1 cellular context compared by ENCODE assay signal in the genomic region with DNA sequence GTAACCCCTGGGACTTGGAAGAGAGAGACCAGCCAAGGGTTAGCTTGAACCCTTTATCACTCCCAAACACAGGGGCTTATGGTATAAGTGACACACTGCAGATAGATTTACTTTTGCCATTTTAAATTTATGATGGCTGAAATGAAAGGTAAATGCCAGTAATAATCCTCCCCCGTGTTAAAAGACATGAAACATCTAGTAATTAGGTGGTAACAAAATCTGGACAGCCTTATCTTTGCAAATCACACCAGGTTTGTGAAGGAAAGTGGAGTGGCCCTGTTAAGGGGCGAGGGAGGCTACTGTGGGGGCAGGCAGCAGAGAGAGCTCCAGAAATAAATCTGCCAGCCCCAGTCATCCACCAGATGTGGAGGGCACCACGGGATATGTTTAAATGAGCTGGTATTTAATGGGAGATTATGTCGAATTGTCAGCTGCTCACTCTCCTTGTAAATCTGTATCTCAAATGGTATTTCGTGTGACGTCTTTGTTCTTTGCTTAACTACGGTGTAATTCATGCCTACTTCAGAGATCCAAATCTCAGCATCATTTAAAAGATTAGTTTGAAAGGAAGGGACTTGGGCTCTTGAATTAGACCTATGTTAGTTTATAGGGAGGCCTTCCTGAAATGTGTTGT.
TF ChIP-seq lines count a peak whose summit lies in the region.

No MANE protein-coding gene starts in this region.

TF ChIP-seq in HEK293, 187 proteins besides CTCF, POLR2A, EP300 and RAD21 (continued from another document):
- TF ChIP-seq, protein P1, sequence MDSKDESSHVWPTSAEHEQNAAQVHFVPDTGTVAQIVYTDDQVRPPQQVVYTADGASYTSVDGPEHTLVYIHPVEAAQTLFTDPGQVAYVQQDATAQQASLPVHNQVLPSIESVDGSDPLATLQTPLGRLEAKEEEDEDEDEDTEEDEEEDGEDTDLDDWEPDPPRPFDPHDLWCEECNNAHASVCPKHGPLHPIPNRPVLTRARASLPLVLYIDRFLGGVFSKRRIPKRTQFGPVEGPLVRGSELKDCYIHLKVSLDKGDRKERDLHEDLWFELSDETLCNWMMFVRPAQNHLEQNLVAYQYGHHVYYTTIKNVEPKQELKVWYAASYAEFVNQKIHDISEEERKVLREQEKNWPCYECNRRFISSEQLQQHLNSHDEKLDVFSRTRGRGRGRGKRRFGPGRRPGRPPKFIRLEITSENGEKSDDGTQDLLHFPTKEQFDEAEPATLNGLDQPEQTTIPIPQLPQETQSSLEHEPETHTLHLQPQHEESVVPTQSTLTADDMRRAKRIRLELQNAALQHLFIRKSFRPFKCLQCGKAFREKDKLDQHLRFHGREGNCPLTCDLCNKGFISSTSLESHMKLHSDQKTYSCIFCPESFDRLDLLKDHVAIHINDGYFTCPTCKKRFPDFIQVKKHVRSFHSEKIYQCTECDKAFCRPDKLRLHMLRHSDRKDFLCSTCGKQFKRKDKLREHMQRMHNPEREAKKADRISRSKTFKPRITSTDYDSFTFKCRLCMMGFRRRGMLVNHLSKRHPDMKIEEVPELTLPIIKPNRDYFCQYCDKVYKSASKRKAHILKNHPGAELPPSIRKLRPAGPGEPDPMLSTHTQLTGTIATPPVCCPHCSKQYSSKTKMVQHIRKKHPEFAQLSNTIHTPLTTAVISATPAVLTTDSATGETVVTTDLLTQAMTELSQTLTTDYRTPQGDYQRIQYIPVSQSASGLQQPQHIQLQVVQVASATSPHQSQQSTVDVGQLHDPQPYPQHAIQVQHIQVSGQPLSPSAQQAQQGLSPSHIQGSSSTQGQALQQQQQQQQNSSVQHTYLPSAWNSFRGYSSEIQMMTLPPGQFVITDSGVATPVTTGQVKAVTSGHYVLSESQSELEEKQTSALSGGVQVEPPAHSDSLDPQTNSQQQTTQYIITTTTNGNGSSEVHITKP (tag by site-specific recombination; IDR thresholded peaks at IDR 0.05): peak; percentile 53
- TF ChIP-seq, protein P2, sequence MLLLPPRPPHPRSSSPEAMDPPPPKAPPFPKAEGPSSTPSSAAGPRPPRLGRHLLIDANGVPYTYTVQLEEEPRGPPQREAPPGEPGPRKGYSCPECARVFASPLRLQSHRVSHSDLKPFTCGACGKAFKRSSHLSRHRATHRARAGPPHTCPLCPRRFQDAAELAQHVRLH (tag by site-specific recombination; IDR thresholded peaks at IDR 0.05): peak; percentile 76; the same call in 1 of the 2 replicates
- TF ChIP-seq ZNF629 (tag by site-specific recombination; IDR thresholded peaks at IDR 0.05) (0 out of 2 replicates have a peak, but pooled peaks have one; percentile 39), GFI1B (tag by site-specific recombination; IDR thresholded peaks at IDR 0.05) (peak; percentile 87), ZNF664 (tag by site-specific recombination; IDR thresholded peaks at IDR 0.05) (peak; percentile 59; the same call in 1 of the 2 replicates), ZNF624 (tag by site-specific recombination; IDR thresholded peaks at IDR 0.05) (no peak), HOXD13 (CRISPR knock-in tag; IDR thresholded peaks at IDR 0.05; ENCODE audit: borderline replicate concordance) (no peak), KLF10 (tag by site-specific recombination; IDR thresholded peaks at IDR 0.05) (peak; percentile 52; the same call in 1 of the 2 replicates), GLIS1 (tag by site-specific recombination; IDR thresholded peaks at IDR 0.05) (peak; percentile 41), ZNF521 (tag by site-specific recombination; IDR thresholded peaks at IDR 0.05) (no peak), ZNF843 (tag by site-specific recombination; IDR thresholded peaks at IDR 0.05) (peak; percentile 91), WT1 (tag by site-specific recombination; IDR thresholded peaks at IDR 0.05) (peak; percentile 98), ZNF354C (tag by site-specific recombination; IDR thresholded peaks at IDR 0.05; ENCODE audit: borderline replicate concordance, low read depth) (no peak), OSR2 (tag by site-specific recombination; IDR thresholded peaks at IDR 0.05) (peak; percentile 97), MZF1 (tag by site-specific recombination; IDR thresholded peaks at IDR 0.05; ENCODE audit: borderline replicate concordance) (peak; percentile 24; the same call in 1 of the 2 replicates), ZFP37 (tag by site-specific recombination; IDR thresholded peaks at IDR 0.05) (no peak), GLI2 (tag by site-specific recombination; IDR thresholded peaks at IDR 0.05; ENCODE audit: borderline replicate concordance, low read depth) (no peak), FEZF1 (tag by site-specific recombination; IDR thresholded peaks at IDR 0.05) (peak; percentile 96), ZBTB8A (tag by site-specific recombination; IDR thresholded peaks at IDR 0.05) (peak; percentile 65), ZNF121 (tag by site-specific recombination; IDR thresholded peaks at IDR 0.05) (no peak), ZNF768 (tag by site-specific recombination; IDR thresholded peaks at IDR 0.05) (no peak), ZNF423 (tag by site-specific recombination; IDR thresholded peaks at IDR 0.05) (no peak), ZNF660 (tag by site-specific recombination; IDR thresholded peaks at IDR 0.05) (no peak), ZNF2 (tag by site-specific recombination; IDR thresholded peaks at IDR 0.05) (no peak), ZBTB1 (tag by site-specific recombination; IDR thresholded peaks at IDR 0.05) (peak; percentile 56; the same call in 1 of the 2 replicates), SP7 (tag by site-specific recombination; IDR thresholded peaks at IDR 0.05) (peak; percentile 62), ZNF16 (tag by site-specific recombination; IDR thresholded peaks at IDR 0.05; ENCODE audit: low read depth) (no peak), TCF7L2 (IDR thresholded peaks at IDR 0.05; ENCODE audit: borderline replicate concordance, low read depth, low read length) (peak; percentile 58; the same call in 1 of the 2 replicates), ZNF248 (tag by site-specific recombination; IDR thresholded peaks at IDR 0.05) (no peak), ZNF112 (tag by site-specific recombination; IDR thresholded peaks at IDR 0.05) (no peak), SCRT2 (tag by site-specific recombination; IDR thresholded peaks at IDR 0.05) (no peak), MEIS1 (CRISPR knock-in tag; IDR thresholded peaks at IDR 0.05; ENCODE audit: borderline replicate concordance) (no peak), ZNF658 (tag by site-specific recombination; IDR thresholded peaks at IDR 0.05) (no peak), OVOL3 (tag by site-specific recombination; IDR thresholded peaks at IDR 0.05) (peak; percentile 76; the same call in 1 of the 2 replicates), ZNF132 (tag by site-specific recombination; IDR thresholded peaks at IDR 0.05; ENCODE audit: borderline replicate concordance) (no peak)
- TF ChIP-seq, protein P3, sequence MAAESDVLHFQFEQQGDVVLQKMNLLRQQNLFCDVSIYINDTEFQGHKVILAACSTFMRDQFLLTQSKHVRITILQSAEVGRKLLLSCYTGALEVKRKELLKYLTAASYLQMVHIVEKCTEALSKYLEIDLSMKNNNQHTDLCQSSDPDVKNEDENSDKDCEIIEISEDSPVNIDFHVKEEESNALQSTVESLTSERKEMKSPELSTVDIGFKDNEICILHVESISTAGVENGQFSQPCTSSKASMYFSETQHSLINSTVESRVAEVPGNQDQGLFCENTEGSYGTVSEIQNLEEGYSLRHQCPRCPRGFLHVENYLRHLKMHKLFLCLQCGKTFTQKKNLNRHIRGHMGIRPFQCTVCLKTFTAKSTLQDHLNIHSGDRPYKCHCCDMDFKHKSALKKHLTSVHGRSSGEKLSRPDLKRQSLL (tag by site-specific recombination; IDR thresholded peaks at IDR 0.05): 0 out of 2 replicates have a peak, but pooled peaks have one; percentile 16
- TF ChIP-seq, protein P4, sequence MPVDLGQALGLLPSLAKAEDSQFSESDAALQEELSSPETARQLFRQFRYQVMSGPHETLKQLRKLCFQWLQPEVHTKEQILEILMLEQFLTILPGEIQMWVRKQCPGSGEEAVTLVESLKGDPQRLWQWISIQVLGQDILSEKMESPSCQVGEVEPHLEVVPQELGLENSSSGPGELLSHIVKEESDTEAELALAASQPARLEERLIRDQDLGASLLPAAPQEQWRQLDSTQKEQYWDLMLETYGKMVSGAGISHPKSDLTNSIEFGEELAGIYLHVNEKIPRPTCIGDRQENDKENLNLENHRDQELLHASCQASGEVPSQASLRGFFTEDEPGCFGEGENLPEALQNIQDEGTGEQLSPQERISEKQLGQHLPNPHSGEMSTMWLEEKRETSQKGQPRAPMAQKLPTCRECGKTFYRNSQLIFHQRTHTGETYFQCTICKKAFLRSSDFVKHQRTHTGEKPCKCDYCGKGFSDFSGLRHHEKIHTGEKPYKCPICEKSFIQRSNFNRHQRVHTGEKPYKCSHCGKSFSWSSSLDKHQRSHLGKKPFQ (tag by site-specific recombination; IDR thresholded peaks at IDR 0.05): peak; percentile 92
- TF ChIP-seq, protein P5, sequence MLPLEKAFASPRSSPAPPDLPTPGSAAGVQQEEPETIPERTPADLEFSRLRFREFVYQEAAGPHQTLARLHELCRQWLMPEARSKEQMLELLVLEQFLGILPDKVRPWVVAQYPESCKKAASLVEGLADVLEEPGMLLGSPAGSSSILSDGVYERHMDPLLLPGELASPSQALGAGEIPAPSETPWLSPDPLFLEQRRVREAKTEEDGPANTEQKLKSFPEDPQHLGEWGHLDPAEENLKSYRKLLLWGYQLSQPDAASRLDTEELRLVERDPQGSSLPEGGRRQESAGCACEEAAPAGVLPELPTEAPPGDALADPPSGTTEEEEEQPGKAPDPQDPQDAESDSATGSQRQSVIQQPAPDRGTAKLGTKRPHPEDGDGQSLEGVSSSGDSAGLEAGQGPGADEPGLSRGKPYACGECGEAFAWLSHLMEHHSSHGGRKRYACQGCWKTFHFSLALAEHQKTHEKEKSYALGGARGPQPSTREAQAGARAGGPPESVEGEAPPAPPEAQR (tag by site-specific recombination; IDR thresholded peaks at IDR 0.05): no peak
- TF ChIP-seq, protein P6, sequence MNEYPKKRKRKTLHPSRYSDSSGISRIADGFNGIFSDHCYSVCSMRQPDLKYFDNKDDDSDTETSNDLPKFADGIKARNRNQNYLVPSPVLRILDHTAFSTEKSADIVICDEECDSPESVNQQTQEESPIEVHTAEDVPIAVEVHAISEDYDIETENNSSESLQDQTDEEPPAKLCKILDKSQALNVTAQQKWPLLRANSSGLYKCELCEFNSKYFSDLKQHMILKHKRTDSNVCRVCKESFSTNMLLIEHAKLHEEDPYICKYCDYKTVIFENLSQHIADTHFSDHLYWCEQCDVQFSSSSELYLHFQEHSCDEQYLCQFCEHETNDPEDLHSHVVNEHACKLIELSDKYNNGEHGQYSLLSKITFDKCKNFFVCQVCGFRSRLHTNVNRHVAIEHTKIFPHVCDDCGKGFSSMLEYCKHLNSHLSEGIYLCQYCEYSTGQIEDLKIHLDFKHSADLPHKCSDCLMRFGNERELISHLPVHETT (tag by site-specific recombination; IDR thresholded peaks at IDR 0.05): no peak
- TF ChIP-seq, protein P7, sequence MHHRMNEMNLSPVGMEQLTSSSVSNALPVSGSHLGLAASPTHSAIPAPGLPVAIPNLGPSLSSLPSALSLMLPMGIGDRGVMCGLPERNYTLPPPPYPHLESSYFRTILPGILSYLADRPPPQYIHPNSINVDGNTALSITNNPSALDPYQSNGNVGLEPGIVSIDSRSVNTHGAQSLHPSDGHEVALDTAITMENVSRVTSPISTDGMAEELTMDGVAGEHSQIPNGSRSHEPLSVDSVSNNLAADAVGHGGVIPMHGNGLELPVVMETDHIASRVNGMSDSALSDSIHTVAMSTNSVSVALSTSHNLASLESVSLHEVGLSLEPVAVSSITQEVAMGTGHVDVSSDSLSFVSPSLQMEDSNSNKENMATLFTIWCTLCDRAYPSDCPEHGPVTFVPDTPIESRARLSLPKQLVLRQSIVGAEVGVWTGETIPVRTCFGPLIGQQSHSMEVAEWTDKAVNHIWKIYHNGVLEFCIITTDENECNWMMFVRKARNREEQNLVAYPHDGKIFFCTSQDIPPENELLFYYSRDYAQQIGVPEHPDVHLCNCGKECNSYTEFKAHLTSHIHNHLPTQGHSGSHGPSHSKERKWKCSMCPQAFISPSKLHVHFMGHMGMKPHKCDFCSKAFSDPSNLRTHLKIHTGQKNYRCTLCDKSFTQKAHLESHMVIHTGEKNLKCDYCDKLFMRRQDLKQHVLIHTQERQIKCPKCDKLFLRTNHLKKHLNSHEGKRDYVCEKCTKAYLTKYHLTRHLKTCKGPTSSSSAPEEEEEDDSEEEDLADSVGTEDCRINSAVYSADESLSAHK (tag by site-specific recombination; IDR thresholded peaks at IDR 0.05): peak; percentile 73
- TF ChIP-seq, protein P8, sequence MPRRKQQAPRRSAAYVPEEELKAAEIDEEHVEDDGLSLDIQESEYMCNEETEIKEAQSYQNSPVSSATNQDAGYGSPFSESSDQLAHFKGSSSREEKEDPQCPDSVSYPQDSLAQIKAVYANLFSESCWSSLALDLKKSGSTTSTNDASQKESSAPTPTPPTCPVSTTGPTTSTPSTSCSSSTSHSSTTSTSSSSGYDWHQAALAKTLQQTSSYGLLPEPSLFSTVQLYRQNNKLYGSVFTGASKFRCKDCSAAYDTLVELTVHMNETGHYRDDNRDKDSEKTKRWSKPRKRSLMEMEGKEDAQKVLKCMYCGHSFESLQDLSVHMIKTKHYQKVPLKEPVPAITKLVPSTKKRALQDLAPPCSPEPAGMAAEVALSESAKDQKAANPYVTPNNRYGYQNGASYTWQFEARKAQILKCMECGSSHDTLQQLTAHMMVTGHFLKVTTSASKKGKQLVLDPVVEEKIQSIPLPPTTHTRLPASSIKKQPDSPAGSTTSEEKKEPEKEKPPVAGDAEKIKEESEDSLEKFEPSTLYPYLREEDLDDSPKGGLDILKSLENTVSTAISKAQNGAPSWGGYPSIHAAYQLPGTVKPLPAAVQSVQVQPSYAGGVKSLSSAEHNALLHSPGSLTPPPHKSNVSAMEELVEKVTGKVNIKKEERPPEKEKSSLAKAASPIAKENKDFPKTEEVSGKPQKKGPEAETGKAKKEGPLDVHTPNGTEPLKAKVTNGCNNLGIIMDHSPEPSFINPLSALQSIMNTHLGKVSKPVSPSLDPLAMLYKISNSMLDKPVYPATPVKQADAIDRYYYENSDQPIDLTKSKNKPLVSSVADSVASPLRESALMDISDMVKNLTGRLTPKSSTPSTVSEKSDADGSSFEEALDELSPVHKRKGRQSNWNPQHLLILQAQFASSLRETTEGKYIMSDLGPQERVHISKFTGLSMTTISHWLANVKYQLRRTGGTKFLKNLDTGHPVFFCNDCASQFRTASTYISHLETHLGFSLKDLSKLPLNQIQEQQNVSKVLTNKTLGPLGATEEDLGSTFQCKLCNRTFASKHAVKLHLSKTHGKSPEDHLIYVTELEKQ (tag by site-specific recombination; IDR thresholded peaks at IDR 0.05; ENCODE audit: borderline replicate concordance): peak; percentile 76
- TF ChIP-seq, protein P9, sequence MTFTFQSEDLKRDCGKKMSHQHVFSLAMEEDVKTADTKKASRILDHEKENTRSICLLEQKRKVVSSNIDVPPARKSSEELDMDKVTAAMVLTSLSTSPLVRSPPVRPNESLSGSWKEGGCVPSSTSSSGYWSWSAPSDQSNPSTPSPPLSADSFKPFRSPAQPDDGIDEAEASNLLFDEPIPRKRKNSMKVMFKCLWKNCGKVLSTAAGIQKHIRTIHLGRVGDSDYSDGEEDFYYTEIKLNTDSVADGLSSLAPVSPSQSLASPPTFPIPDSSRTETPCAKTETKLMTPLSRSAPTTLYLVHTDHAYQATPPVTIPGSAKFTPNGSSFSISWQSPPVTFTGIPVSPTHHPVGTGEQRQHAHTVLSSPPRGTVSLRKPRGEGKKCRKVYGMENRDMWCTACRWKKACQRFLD (tag by site-specific recombination; IDR thresholded peaks at IDR 0.05): no peak
